Comparison of ENCODE assay signal across 22 cellular contexts in the genomic region with DNA sequence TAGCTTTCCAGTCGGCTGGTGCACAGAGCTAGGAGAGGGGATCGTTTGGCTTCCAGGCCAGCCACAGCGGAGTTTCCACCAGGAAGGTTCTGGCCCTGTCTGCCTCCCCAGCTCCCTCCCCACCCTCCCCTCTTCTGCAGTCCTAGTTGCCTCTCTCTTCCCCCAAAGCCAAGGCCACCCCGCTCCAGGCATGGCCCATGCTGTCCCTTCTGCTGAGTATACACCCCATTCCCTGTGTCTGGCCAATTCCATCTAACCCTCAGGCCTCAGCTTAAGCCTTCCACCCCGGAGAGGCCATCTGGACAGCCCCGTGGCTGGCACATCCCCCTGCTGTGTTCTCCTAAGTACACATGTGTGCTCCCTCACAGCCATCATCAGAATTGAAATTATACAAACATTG.
DNase-seq lines count a peak whose midpoint lies in the region; ATAC-seq, FAIRE-seq and TF ChIP-seq lines count a peak whose summit lies in the region.
"Had no signal": no experiment of that assay in that cellular context is flagged by ENCODE, and none has a peak within 500 bp of the region (broad histone marks: within the 10 kb centered on the region; RNA-seq: fewer than 3 reads in every experiment).

No MANE protein-coding gene starts in this region.

- H3K79me1 ChIP-seq in neuronal stem cell (ENCODE audit: low read depth, low read length), result no peaks in the 10 kb centered on the region

- H4K91ac ChIP-seq in neuronal stem cell (ENCODE audit: low read depth, low read length, poor library complexity), result no peak overlapping the region

- ATAC-seq in RWPE2 (ENCODE audit: low read depth), result no peak
- ATAC-seq: A549; CD8-positive, alpha-beta T cell had no signal

- H3K36me3 ChIP-seq in RWPE2 (ENCODE audit: low read depth) (0 out of 2 replicates have a peak, but pooled peaks cover 4% of the 10 kb centered on the region), kidney (ENCODE audit: control insufficient read depth in 1 of 2, insufficient read depth in 2 of 2, low read length in 2 of 2) (no peaks in the 10 kb centered on the region), neuronal stem cell (replicated peaks in 1 of 2; ENCODE audit: control insufficient read depth in 2 of 2, insufficient read depth in 2 of 2, low read length in 2 of 2) (peaks cover 0 to 2% of the 10 kb centered on the region in 2 donors)
- H3K36me3 ChIP-seq: BLaER1 treated with 17β-estradiol and CSF1 and Interleukin-3, amounts not matched to agents 10 nM and 100 nM had no signal

- H3K9ac ChIP-seq in kidney (ENCODE audit: low read length in 2 of 2) (no peak overlapping the region), neuronal stem cell (ENCODE audit: low read depth, low read length, poor library complexity) (no peak overlapping the region)
- H3K9ac ChIP-seq: BLaER1 treated with 17β-estradiol and CSF1 and Interleukin-3, amounts not matched to agents 10 nM and 100 nM had no signal

- H3K27ac ChIP-seq in RWPE2 (ENCODE audit: poor library complexity, severe bottlenecking) (no peak overlapping the region), kidney (ENCODE audit: low read depth in 2 of 2, low read length in 2 of 2) (no peak overlapping the region), neuronal stem cell (replicated peaks; ENCODE audit: low read length) (no peak overlapping the region)
- H3K27ac ChIP-seq: 22Rv1; A549; BLaER1 treated with 17β-estradiol and CSF1 and Interleukin-3, amounts not matched to agents 10 nM and 100 nM; C4-2B had no signal

- H3K4me1 ChIP-seq in RWPE2 (ENCODE audit: insufficient read depth, poor library complexity, severe bottlenecking) (no peaks in the 10 kb centered on the region), kidney (ENCODE audit: control insufficient read depth in 1 of 2, insufficient read depth in 1 of 2, low read depth in 1 of 2, low read length in 2 of 2) (no peaks in the 10 kb centered on the region), neuronal stem cell (ENCODE audit: control insufficient read depth in 2 of 2, insufficient read depth in 1 of 2, low read depth in 1 of 2, low read length in 2 of 2) (peaks cover 4 to 13% of the 10 kb centered on the region in 2 donors)
- H3K4me1 ChIP-seq: A549, Caco-2 had no signal

- no peak overlapping the region for H4K8ac ChIP-seq in neuronal stem cell (ENCODE audit: low read depth, low read length)

- H3K9me3 ChIP-seq in RWPE2 (ENCODE audit: severe bottlenecking), result no peaks in the 10 kb centered on the region
- no peaks in the 10 kb centered on the region for H3K9me3 ChIP-seq in kidney (ENCODE audit: control insufficient read depth in 1 of 2, low read length in 2 of 2)
- peaks cover 4 to 9% of the 10 kb centered on the region in 2 donors for H3K9me3 ChIP-seq in neuronal stem cell (replicated peaks in 1 of 2; ENCODE audit: control insufficient read depth in 2 of 2, insufficient read depth in 1 of 2, low read depth in 1 of 2, low read length in 2 of 2)
- H3K9me3 ChIP-seq: A549 had no signal

- TF ChIP-seq CTCF in RWPE2 (IDR thresholded peaks at IDR 0.05; ENCODE audit: poor library complexity, severe bottlenecking), result no peak
- no peak for TF ChIP-seq CTCF in kidney (IDR thresholded peaks at IDR 0.05; ENCODE audit: borderline replicate concordance, extremely low read depth, insufficient read depth)

- H3K27me3 ChIP-seq in RWPE2 (ENCODE audit: insufficient read depth, poor library complexity, severe bottlenecking) (no peaks in the 10 kb centered on the region), neuronal stem cell (ENCODE audit: control insufficient read depth in 3 of 3, insufficient read depth in 3 of 3, low read depth in 1 of 3, low read length in 3 of 3) (peaks cover 0 to 4% (median 0%) of the 10 kb centered on the region in 3 experiments)
- H3K27me3 ChIP-seq: BLaER1 treated with 17β-estradiol and CSF1 and Interleukin-3, amounts not matched to agents 10 nM and 100 nM had no signal

- H3K4me2 ChIP-seq in neuronal stem cell (ENCODE audit: insufficient read depth, low read length, poor library complexity, severe bottlenecking), result no peak overlapping the region
- H3K4me2 ChIP-seq: A549 had no signal

- no CpG with 5 or more reads among the region's 6 CpGs for WGBS in neuronal stem cell (ENCODE audit: extremely low coverage in 2 of 2, insufficient read length in 2 of 2, insufficient replicate concordance in 1 of 2), 2 donors

- FAIRE-seq in HTR-8/SVneo (lab: Jason Lieb, UNC) (peak; percentile 58), kidney (lab: Jason Lieb, UNC) (no peak)
- FAIRE-seq: A549, D721Med, G401.6, GM12891, GM19239 had no signal

- H2BK15ac ChIP-seq in neuronal stem cell (ENCODE audit: low read length), result no peak overlapping the region

- H2BK12ac ChIP-seq in neuronal stem cell (ENCODE audit: low read length), result no peak overlapping the region

- no peak overlapping the region for H3K4ac ChIP-seq in neuronal stem cell (ENCODE audit: low read length)

- H2BK5ac ChIP-seq in neuronal stem cell (ENCODE audit: low read length), result no peak overlapping the region

- H2BK120ac ChIP-seq in neuronal stem cell (ENCODE audit: low read depth, low read length), result no peak overlapping the region

- H3K23ac ChIP-seq in neuronal stem cell (ENCODE audit: low read depth, low read length, poor library complexity), result no peak overlapping the region

- no peak overlapping the region for H2AFZ ChIP-seq in neuronal stem cell (ENCODE audit: low read length)

- intact Hi-C loops in kidney (cut with DNase I), result no loop called here

- H3K14ac ChIP-seq in neuronal stem cell (ENCODE audit: low read length), result no peak overlapping the region

- H2AK5ac ChIP-seq in neuronal stem cell (ENCODE audit: low read depth, low read length), result peak overlapping the region; percentile 4

- H3K18ac ChIP-seq in neuronal stem cell (ENCODE audit: low read length), result peak overlapping the region; percentile 6

- DNase-seq in HTR-8/SVneo (ENCODE audit: insufficient read length, low spot score), result no peak
- DNase-seq in RWPE2 (ENCODE audit: low spot score), result peak; percentile 77
- peak; percentile 20 for DNase-seq in kidney
- DNase-seq in neuronal stem cell (ENCODE audit: low spot score), result no peak
- DNase-seq in putamen (ENCODE audit: low spot score), result no peak
- no peak for DNase-seq in T1000 (lab: John Stamatoyannopoulos, UW)
- DNase-seq in NCI-H345 (lab: John Stamatoyannopoulos, UW), result no peak
- DNase-seq: AML-193; Caco-2; Calu3; CD4-positive, alpha-beta T cell; CD8-positive, alpha-beta T cell; DMS79 treated with DMSO at 0.1 percent for 48 hours; GF-D8 had no signal

- H3K4me3 ChIP-seq in RWPE2 (ENCODE audit: severe bottlenecking), result no peak overlapping the region
- no peak overlapping the region for H3K4me3 ChIP-seq in kidney (ENCODE audit: low read length in 2 of 2)
- no peak overlapping the region for H3K4me3 ChIP-seq in neuronal stem cell (ENCODE audit: low read length in 2 of 2)
- H3K4me3 ChIP-seq: A549; BLaER1 treated with 17β-estradiol and CSF1 and Interleukin-3, amounts not matched to agents 10 nM and 100 nM had no signal

Comparison
In these comparisons a context has a peak if more than half of its experiments do, and no peak if none do; other contexts are left out.
1. DNase-seq: peak in RWPE2 (single experiment) and kidney (single experiment); none in HTR-8/SVneo (single experiment), neuronal stem cell (single experiment), putamen (single experiment), T1000 (single experiment) and NCI-H345 (single experiment).